Comparison of ENCODE assay signal across 8 cellular contexts in genomic region chr18:58135806-58136331, GRCh38.
DNase-seq lines count a peak whose midpoint lies in the region; ATAC-seq, FAIRE-seq and TF ChIP-seq lines count a peak whose summit lies in the region.

No MANE protein-coding gene starts in this region.

- TF ChIP-seq POLR2A in GM12878 (IDR thresholded peaks at IDR 0.05; ENCODE audit: low read depth, low read length), result no peak

- H3K9me2 ChIP-seq in SU-DHL-6 (replicated peaks; ENCODE audit: insufficient read depth, low read length), result no peaks in the 10 kb centered on the region

- TF ChIP-seq CTCF in SU-DHL-6 (IDR thresholded peaks at IDR 0.05; ENCODE audit: insufficient read depth, low read length, poor library complexity, severe bottlenecking) (peak; percentile 99), GM12878 (IDR thresholded peaks at IDR 0.05 in 2 of 3, conservative IDR thresholded peaks at IDR 0.05 in 1 of 3; ENCODE audit: control insufficient read depth in 2 of 3, extremely low read depth in 1 of 3, insufficient read depth in 1 of 3, low read depth in 3 of 3, low read length in 3 of 3) (peak; percentile 79 to 92 (median 91))

- H3K9ac ChIP-seq in SU-DHL-6 (ENCODE audit: low read length) (no peak overlapping the region), GM12878 (ENCODE audit: control insufficient read depth, insufficient read depth, low read length) (no peak overlapping the region)

- ATAC-seq in GM12878, result peak; percentile 96
- no peak for ATAC-seq in GM18861 (IDR thresholded peaks at IDR 0.05; ENCODE audit: unreplicated experiment)

- DNase-seq in GM03348 (ENCODE audit: low spot score) (peak; percentile 77), H4 (ENCODE audit: low spot score) (peak; percentile 80), MV-4-11 (lab: John Stamatoyannopoulos, UW) (peak; percentile 45), GM12878 (ENCODE audit: low read depth, low spot score) (peak; percentile 45), iPS-NIHi7 (ENCODE audit: extremely low spot score) (peak; percentile 87)
- DNase-seq in stimulated activated CD4-positive, alpha-beta T cell treated with anti-CD3 and anti-CD28 coated beads, Interleukin-15, amount 100 ng/mL, for 24 hours, result peak; percentile 59

- in situ Hi-C loops in GM12878 (cut with MboI), result no loop called here

- peak; percentile 75 for TF ChIP-seq RAD21 in GM12878 (IDR thresholded peaks at IDR 0.05; ENCODE audit: insufficient read depth, low read depth, low read length)

- POLR2A ChIA-PET in GM12878 (lab: Charles Lee), result interaction anchor here (0.6 to 1.4 kb wide), 5 partner anchors 25 to 91 kb away, joined by 3 to 7 read pairs (median 3); no protein-coding TSS in a partner anchor

- peak; percentile 61 for FAIRE-seq in GM12878 (lab: Jason Lieb, UNC)

- no peaks in the 10 kb centered on the region for H3K79me2 ChIP-seq in SU-DHL-6 (ENCODE audit: insufficient read depth, low read length)
- H3K79me2 ChIP-seq in GM12878 (ENCODE audit: control insufficient read depth, insufficient read depth, low read length), result no peaks in the 10 kb centered on the region

- TF ChIP-seq EP300 in GM12878 (IDR thresholded peaks at IDR 0.05; ENCODE audit: borderline replicate concordance in 1 of 2, control insufficient read depth in 1 of 2, low read depth in 2 of 2, low read length in 2 of 2), result no peak

- H2AFZ ChIP-seq in SU-DHL-6 (ENCODE audit: low read depth, low read length, severe bottlenecking), result no peak overlapping the region
- no peak overlapping the region for H2AFZ ChIP-seq in GM12878 (ENCODE audit: control insufficient read depth, low read depth, low read length)

- H3K9me3 ChIP-seq in SU-DHL-6 (ENCODE audit: insufficient read depth, low read length) (no peaks in the 10 kb centered on the region), GM12878 (replicated peaks; ENCODE audit: control insufficient read depth, insufficient read depth, low read length) (no peaks in the 10 kb centered on the region; the same call in 2 of the 3 replicates)

- intact Hi-C loops in GM12878 (cut with micrococcal nuclease; ENCODE audit: unreplicated experiment), result loop anchor here (1.0 to 5.0 kb wide), 3 partner anchors 93 to 254 kb away; no protein-coding TSS in a partner anchor

- no TSS peak for BruUV-seq in GM12878 (replicated peaks; lab: Mats Ljungman, UMichigan)

- H3K4me2 ChIP-seq in SU-DHL-6 (ENCODE audit: low read depth, low read length, poor library complexity, severe bottlenecking) (no peak overlapping the region), GM12878 (ENCODE audit: control insufficient read depth, insufficient read depth) (peak overlapping the region; percentile 18; the same call in 1 of the 2 replicates)

- H4K20me1 ChIP-seq in SU-DHL-6 (ENCODE audit: low read depth, low read length) (peaks cover 4% of the 10 kb centered on the region; the same call in 1 of the 2 replicates), GM12878 (ENCODE audit: control insufficient read depth, insufficient read depth) (no peaks in the 10 kb centered on the region)

- H3K36me3 ChIP-seq in SU-DHL-6 (ENCODE audit: low read length) (no peaks in the 10 kb centered on the region), GM12878 (ENCODE audit: control insufficient read depth in 2 of 2, insufficient read depth in 2 of 2, low read length in 1 of 2) (no peaks in the 10 kb centered on the region)

- H3F3A ChIP-seq in SU-DHL-6 (ENCODE audit: insufficient read depth), result no peaks in the 10 kb centered on the region

- no peaks in the 10 kb centered on the region for H3K4me1 ChIP-seq in GM12878 (ENCODE audit: control insufficient read depth, insufficient read depth, low read length)

- SMC1A ChIA-PET in GM12878 (lab: Charles Lee; ENCODE audit: uncharacterized antibody, unreplicated experiment), result interaction anchor here (0.8 to 4.2 kb wide), 32 partner anchors 10 to 628 kb away, joined by 3 to 27 read pairs (median 4); partner anchors contain the start of gene NEDD4L

- 10% methylated on average over 5 of the region's 5 CpGs for WGBS in GM12878 (ENCODE audit: insufficient coverage, insufficient replicate concordance, low lambda C conversion rate, missing lambda C conversion rate)

- H3K27me3 ChIP-seq in SU-DHL-6 (ENCODE audit: low read length) (no peaks in the 10 kb centered on the region), GM12878 (replicated peaks in 1 of 2; ENCODE audit: control insufficient read depth in 2 of 2, insufficient read depth in 2 of 2, low read length in 1 of 2) (no peaks in the 10 kb centered on the region)

- RAD21 ChIA-PET in GM12878 (lab: Charles Lee; ENCODE audit: unreplicated experiment), result interaction anchor here (0.8 to 3.4 kb wide), 22 partner anchors 11 to 628 kb away, joined by 3 to 31 read pairs (median 4); partner anchors contain the start of gene NEDD4L

- H3K27ac ChIP-seq in SU-DHL-6 (ENCODE audit: low read depth, low read length) (no peak overlapping the region), GM12878 (ENCODE audit: control insufficient read depth, insufficient read depth) (no peak overlapping the region)

- CTCF ChIA-PET in GM12878 (lab: Yijun Ruan, JAX), result interaction anchor here (0.7 to 5.7 kb wide), 59 partner anchors 8 to 629 kb away, joined by 3 to 62 read pairs (median 4); partner anchors contain the start of gene NEDD4L

- H3K4me3 ChIP-seq in SU-DHL-6 (ENCODE audit: insufficient read depth, low read length, poor library complexity, severe bottlenecking) (no peak overlapping the region), GM12878 (no peak overlapping the region)

TF ChIP-seq in GM12878, 131 proteins besides CTCF, POLR2A, EP300 and RAD21:
- TF ChIP-seq YY1 (IDR thresholded peaks at IDR 0.05; ENCODE audit: low read depth, low read length) (0 out of 2 replicates have a peak, but pooled peaks have one; percentile 57), SMC3 (IDR thresholded peaks at IDR 0.05; ENCODE audit: borderline replicate concordance, low read length) (peak; percentile 81; the same call in 1 of the 2 replicates), MTA2 (IDR thresholded peaks at IDR 0.05; ENCODE audit: low read depth) (peak; percentile 43; the same call in 1 of the 2 replicates), NFXL1 (IDR thresholded peaks at IDR 0.05; ENCODE audit: borderline replicate concordance) (no peak), RUNX3 (IDR thresholded peaks at IDR 0.05; ENCODE audit: low read length) (peak; percentile 80), CBFB (IDR thresholded peaks at IDR 0.05; ENCODE audit: low read depth) (0 out of 2 replicates have a peak, but pooled peaks have one; percentile 42), POLR2AphosphoS2 (IDR thresholded peaks at IDR 0.05; ENCODE audit: low read depth, low read length) (no peak), NR2F1 (conservative IDR thresholded peaks at IDR 0.05) (no peak), STAT3 (IDR thresholded peaks at IDR 0.05; ENCODE audit: low read depth, low read length) (no peak), BHLHE40 (IDR thresholded peaks at IDR 0.05; ENCODE audit: borderline replicate concordance in 1 of 2, low read depth in 2 of 2, low read length in 1 of 2) (peak in 1 of 2 experiments; percentile 49; a peak in 1 of 4 replicates), SMARCA5 (IDR thresholded peaks at IDR 0.05) (0 out of 2 replicates have a peak, but pooled peaks have one; percentile 56), ZNF24 (IDR thresholded peaks at IDR 0.05) (no peak), SKIL (IDR thresholded peaks at IDR 0.05; ENCODE audit: low read depth, poor library complexity, severe bottlenecking) (no peak), NBN (IDR thresholded peaks at IDR 0.05) (0 out of 2 replicates have a peak, but pooled peaks have one; percentile 54)
